ENCODE assay signal across 21 cellular contexts in genomic region chr13:45082964-45083363, GRCh38. TPM values are rescaled to one million over a fixed set of nuclear protein-coding genes. Genes with fewer than 3 reads are reported as not detected.
A peak's percentile ranks its signal among the peaks of the same experiment; 100 is the strongest.
DNase-seq lines count a peak whose midpoint lies in the region; ATAC-seq and TF ChIP-seq lines count a peak whose summit lies in the region.
"Had no signal": no experiment of that assay in that cellular context is flagged by ENCODE, and none has a peak within 500 bp of the region (broad histone marks: within the 10 kb centered on the region; RNA-seq: fewer than 3 reads in every experiment).

No MANE protein-coding gene starts in this region.

- H3K27ac Mint-ChIP-seq in activated naive CD8-positive, alpha-beta T cell treated with anti-CD3 and anti-CD28 coated beads for 36 hours: no peak overlapping the region
- H3K27ac Mint-ChIP-seq: activated CD8-positive, alpha-beta T cell treated with anti-CD3 and anti-CD28 coated beads for 36 hours; activated naive CD4-positive, alpha-beta T cell treated with anti-CD3 and anti-CD28 coated beads, Interleukin-2, amount 10 ng/mL, durations not matched to agents 7 days and 5 days; brain; IgD-negative memory B cell; natural killer cell treated with Interleukin-12 subunit alpha and Interleukin-12 subunit beta and Interleukin-15 and Interleukin-18, amount 100 ng/mL, for 72 hours; WTC11 had no signal

- no peak overlapping the region for H2AFZ ChIP-seq in trophoblast cell (ENCODE audit: insufficient read depth, low read length, poor library complexity)

- WGBS in trophoblast cell (ENCODE audit: extremely low coverage, insufficient coverage, insufficient read length): no CpG with 5 or more reads among the region's 6 CpGs

- H2BK5ac ChIP-seq in trophoblast cell (ENCODE audit: low read depth, low read length, poor library complexity): no peak overlapping the region

- H3K4me1 ChIP-seq in foreskin keratinocyte: peaks cover 7% of the 10 kb centered on the region
- H3K4me1 ChIP-seq in trophoblast cell (ENCODE audit: control insufficient read depth in 1 of 2, insufficient read depth in 2 of 2, low read length in 2 of 2): no peaks in the 10 kb centered on the region
- H3K4me1 ChIP-seq: uterus had no signal

- no peak overlapping the region for H3K4me3 Mint-ChIP-seq in activated naive CD8-positive, alpha-beta T cell treated with anti-CD3 and anti-CD28 coated beads for 36 hours
- H3K4me3 Mint-ChIP-seq: activated CD8-positive, alpha-beta T cell treated with anti-CD3 and anti-CD28 coated beads for 36 hours; activated naive CD4-positive, alpha-beta T cell treated with anti-CD3 and anti-CD28 coated beads, Interleukin-2, amount 10 ng/mL, durations not matched to agents 7 days and 5 days; activated T-cell treated with anti-CD3 and anti-CD28 coated beads, Interleukin-2, amount 50 U/mL, for 4 hours; brain; IgD-negative memory B cell; natural killer cell treated with Interleukin-12 subunit alpha and Interleukin-12 subunit beta and Interleukin-15 and Interleukin-18, amount 100 ng/mL, for 72 hours; WTC11 had no signal

- H4K12ac ChIP-seq in trophoblast cell (ENCODE audit: low read depth, low read length): no peak overlapping the region

- no peaks in the 10 kb centered on the region for H3K79me2 ChIP-seq in trophoblast cell (ENCODE audit: control insufficient read depth, insufficient read depth, low read length, poor library complexity)

- H3K27me3 ChIP-seq in foreskin keratinocyte (no peaks in the 10 kb centered on the region), trophoblast cell (ENCODE audit: insufficient read depth, low read length) (no peaks in the 10 kb centered on the region)
- H3K27me3 ChIP-seq: uterus had no signal

- H3K4me1 Mint-ChIP-seq in activated naive CD8-positive, alpha-beta T cell treated with anti-CD3 and anti-CD28 coated beads for 36 hours: peaks cover 4% of the 10 kb centered on the region
- H3K4me1 Mint-ChIP-seq: activated naive CD4-positive, alpha-beta T cell treated with anti-CD3 and anti-CD28 coated beads, Interleukin-2, amount 10 ng/mL, durations not matched to agents 7 days and 5 days; brain; WTC11 had no signal

- no peaks in the 10 kb centered on the region for H3K27me3 Mint-ChIP-seq in activated naive CD8-positive, alpha-beta T cell treated with anti-CD3 and anti-CD28 coated beads for 36 hours
- H3K27me3 Mint-ChIP-seq: IgD-negative memory B cell had no signal

- H3K14ac ChIP-seq in trophoblast cell (ENCODE audit: low read length): no peak overlapping the region

- H2BK120ac ChIP-seq in trophoblast cell (ENCODE audit: insufficient read depth, low read length, poor library complexity): no peak overlapping the region

- H3K4me3 ChIP-seq in trophoblast cell (ENCODE audit: low read depth, low read length): no peak overlapping the region
- H3K4me3 ChIP-seq: uterus had no signal

- DNase-seq in AG09319 (ENCODE audit: extremely low read depth, low read depth) (peak; percentile 43), HS-5 (ENCODE audit: low read depth) (peak; percentile 56), astrocyte of the hippocampus (ENCODE audit: low read depth, low spot score) (peak; percentile 38), foreskin keratinocyte (peak; percentile 54 to 69), globus pallidus (ENCODE audit: low spot score) (no peak), GDM1 (lab: John Stamatoyannopoulos, UW) (no peak), trophoblast cell (no peak)
- DNase-seq in activated naive CD8-positive, alpha-beta T cell treated with anti-CD3 and anti-CD28 coated beads for 36 hours: no peak
- DNase-seq: activated CD8-positive, alpha-beta T cell treated with anti-CD3 and anti-CD28 coated beads for 36 hours; activated naive CD4-positive, alpha-beta T cell treated with anti-CD3 and anti-CD28 coated beads, Interleukin-2, amount 10 ng/mL, durations not matched to agents 7 days and 5 days; activated T-cell treated with anti-CD3 and anti-CD28 coated beads, Interleukin-2, amount 50 U/mL, for 4 hours; mesendoderm; NCI-H2029 treated with DMSO at 0.1 percent for 48 hours; NCI-H510A treated with DMSO at 0.1 percent for 48 hours; SHP77 treated with DMSO at 0.1 percent for 48 hours; T-helper 2 cell; uterus had no signal

- no peaks in the 10 kb centered on the region for H3K36me3 Mint-ChIP-seq in activated naive CD8-positive, alpha-beta T cell treated with anti-CD3 and anti-CD28 coated beads for 36 hours
- H3K36me3 Mint-ChIP-seq: activated naive CD4-positive, alpha-beta T cell treated with anti-CD3 and anti-CD28 coated beads, Interleukin-2, amount 10 ng/mL, durations not matched to agents 7 days and 5 days; brain; natural killer cell treated with Interleukin-12 subunit alpha and Interleukin-12 subunit beta and Interleukin-15 and Interleukin-18, amount 100 ng/mL, for 72 hours; WTC11 had no signal

- H3K9me3 ChIP-seq in trophoblast cell (ENCODE audit: insufficient read depth, low read depth, low read length): no peaks in the 10 kb centered on the region
- H3K9me3 ChIP-seq: uterus had no signal

- H3K27ac ChIP-seq in foreskin keratinocyte (no peak overlapping the region), trophoblast cell (ENCODE audit: low read depth, low read length) (no peak overlapping the region)
- H3K27ac ChIP-seq: uterus had no signal

- no peak for ATAC-seq in foreskin keratinocyte
- ATAC-seq: activated CD8-positive, alpha-beta T cell treated with anti-CD3 and anti-CD28 coated beads for 36 hours; activated T-cell treated with anti-CD3 and anti-CD28 coated beads, Interleukin-2, amount 50 U/mL, for 4 hours; natural killer cell treated with Interleukin-12 subunit alpha and Interleukin-12 subunit beta and Interleukin-15 and Interleukin-18, amount 100 ng/mL, for 72 hours; WTC11 had no signal

- no peak overlapping the region for H3K18ac ChIP-seq in trophoblast cell (ENCODE audit: low read length)

- no peak overlapping the region for H4K8ac ChIP-seq in trophoblast cell (ENCODE audit: low read depth, low read length)

- no peak overlapping the region for H3K9ac ChIP-seq in trophoblast cell (ENCODE audit: low read length)

- no peak for TF ChIP-seq CTCF in AG09319 (IDR thresholded peaks at IDR 0.05; ENCODE audit: low read depth, low read length)
- no peak for TF ChIP-seq CTCF in foreskin keratinocyte (conservative IDR thresholded peaks at IDR 0.05)

- H2AK5ac ChIP-seq in trophoblast cell (ENCODE audit: low read length): no peak overlapping the region

- no peak overlapping the region for H3K4ac ChIP-seq in trophoblast cell (ENCODE audit: low read depth, low read length)

- H4K91ac ChIP-seq in trophoblast cell (ENCODE audit: low read depth, low read length): no peak overlapping the region

- H3K9me3 Mint-ChIP-seq in activated naive CD8-positive, alpha-beta T cell treated with anti-CD3 and anti-CD28 coated beads for 36 hours: no peaks in the 10 kb centered on the region
- H3K9me3 Mint-ChIP-seq: activated CD8-positive, alpha-beta T cell treated with anti-CD3 and anti-CD28 coated beads for 36 hours; activated naive CD4-positive, alpha-beta T cell treated with anti-CD3 and anti-CD28 coated beads, Interleukin-2, amount 10 ng/mL, durations not matched to agents 7 days and 5 days; activated T-cell treated with anti-CD3 and anti-CD28 coated beads, Interleukin-2, amount 50 U/mL, for 4 hours; IgD-negative memory B cell; natural killer cell treated with Interleukin-12 subunit alpha and Interleukin-12 subunit beta and Interleukin-15 and Interleukin-18, amount 100 ng/mL, for 72 hours; WTC11 had no signal

- no peak overlapping the region for H3K23ac ChIP-seq in trophoblast cell (ENCODE audit: low read length)

- no peak overlapping the region for H3K4me2 ChIP-seq in trophoblast cell (ENCODE audit: low read length)

- no peaks in the 10 kb centered on the region for H3K79me1 ChIP-seq in trophoblast cell (ENCODE audit: low read length)

- no peak overlapping the region for H2BK12ac ChIP-seq in trophoblast cell (ENCODE audit: low read length)

- no peaks in the 10 kb centered on the region for H3K36me3 ChIP-seq in trophoblast cell (ENCODE audit: control insufficient read depth in 1 of 2, insufficient read depth in 2 of 2, low read length in 2 of 2)
- H3K36me3 ChIP-seq: uterus had no signal

RNA-seq across cellular contexts. Expression of gene GTF2F2, which starts 37.3 kb away (rescaled TPM):
- total RNA-seq in foreskin keratinocyte: 45.4 and 49.3 TPM in 2 replicates
- 34.5 and 42.8 TPM in 2 replicates for polyA plus RNA-seq in foreskin keratinocyte
- 10 to 100 TPM; 31.2 to 32.4 TPM for total RNA-seq in activated naive CD8-positive, alpha-beta T cell treated with anti-CD3 and anti-CD28 coated beads for 36 hours
- polyA plus RNA-seq in trophoblast cell (2013): 19.9 and 20.5 TPM in 2 replicates

Comparison
In these comparisons a context has a peak if more than half of its experiments do, and no peak if none do; other contexts are left out.
1. DNase-seq: peak in AG09319 (single experiment), HS-5 (single experiment), astrocyte of the hippocampus (single experiment) and foreskin keratinocyte (2 of 2); none in globus pallidus (single experiment), GDM1 (single experiment), activated naive CD8-positive, alpha-beta T cell treated with anti-CD3 and anti-CD28 coated beads for 36 hours (single experiment) and trophoblast cell (0 of 2).